9 cellular contexts compared by ENCODE assay signal in genomic region chr7:18357691-18358090, GRCh38.
DNase-seq lines count a peak whose midpoint lies in the region; ATAC-seq and TF ChIP-seq lines count a peak whose summit lies in the region.
"Had no signal": no experiment of that assay in that cellular context is flagged by ENCODE, and none has a peak within 500 bp of the region (broad histone marks: within the 10 kb centered on the region; RNA-seq: fewer than 3 reads in every experiment).

No MANE protein-coding gene starts in this region.

- H3K36me3 ChIP-seq in breast epithelium (no peaks in the 10 kb centered on the region), upper lobe of right lung (no peaks in the 10 kb centered on the region)

- peaks cover 8% of the 10 kb centered on the region for H3K4me1 Mint-ChIP-seq in MCF 10A (ENCODE audit: insufficient read depth, unreplicated experiment)
- H3K4me1 Mint-ChIP-seq in dendritic cell treated with granulocyte-macrophage colony-stimulating factor and Interleukin-4, amounts not matched to agents 40 ng/mL and 50 ng/mL, for 4 days (ENCODE audit: low read depth), result peaks cover 40% of the 10 kb centered on the region

- no TSS peak for BruUV-seq in MCF 10A (replicated peaks; lab: Mats Ljungman, UMichigan)

- H3K27ac ChIP-seq in breast epithelium, result no peak overlapping the region
- H3K27ac ChIP-seq in upper lobe of right lung, result no peak overlapping the region

- H3K4me1 ChIP-seq in breast epithelium (no peaks in the 10 kb centered on the region), upper lobe of right lung (no peaks in the 10 kb centered on the region)

- H3K9me3 Mint-ChIP-seq in MCF 10A (ENCODE audit: unreplicated experiment), result no peaks in the 10 kb centered on the region
- no peaks in the 10 kb centered on the region for H3K9me3 Mint-ChIP-seq in dendritic cell treated with granulocyte-macrophage colony-stimulating factor and Interleukin-4, amounts not matched to agents 40 ng/mL and 50 ng/mL, for 4 days
- H3K9me3 Mint-ChIP-seq: activated T-cell treated with anti-CD3 and anti-CD28 coated beads, Interleukin-2, amount 50 U/mL, for 24 hours had no signal

- H3K27me3 Mint-ChIP-seq in MCF 10A (ENCODE audit: insufficient read depth, unreplicated experiment), result no peaks in the 10 kb centered on the region
- H3K27me3 Mint-ChIP-seq in dendritic cell treated with granulocyte-macrophage colony-stimulating factor and Interleukin-4, amounts not matched to agents 40 ng/mL and 50 ng/mL, for 4 days, result no peaks in the 10 kb centered on the region
- H3K27me3 Mint-ChIP-seq: activated T-cell treated with anti-CD3 and anti-CD28 coated beads, Interleukin-2, amount 50 U/mL, for 24 hours had no signal

- POLR2A ChIA-PET in MCF 10A (lab: Yijun Ruan, JAX), result interaction anchor here (1.0 to 2.2 kb wide), 3 partner anchors 151 to 214 kb away, joined by 5 to 8 read pairs (median 6); no protein-coding TSS in a partner anchor

- peak; percentile 36 for ATAC-seq in upper lobe of right lung

- H3K4me3 ChIP-seq in breast epithelium, result no peak overlapping the region
- H3K4me3 ChIP-seq in Jurkat, Clone E6-1 (ENCODE audit: low read length), result no peak overlapping the region
- H3K4me3 ChIP-seq in upper lobe of right lung, result no peak overlapping the region

- H3K4me3 Mint-ChIP-seq in MCF 10A (ENCODE audit: unreplicated experiment), result no peak overlapping the region
- no peak overlapping the region for H3K4me3 Mint-ChIP-seq in dendritic cell treated with granulocyte-macrophage colony-stimulating factor and Interleukin-4, amounts not matched to agents 40 ng/mL and 50 ng/mL, for 4 days
- H3K4me3 Mint-ChIP-seq: activated T-cell treated with anti-CD3 and anti-CD28 coated beads, Interleukin-2, amount 50 U/mL, for 24 hours had no signal

- H3K27ac Mint-ChIP-seq in MCF 10A (ENCODE audit: low read depth, unreplicated experiment), result no peak overlapping the region
- H3K27ac Mint-ChIP-seq in dendritic cell treated with granulocyte-macrophage colony-stimulating factor and Interleukin-4, amounts not matched to agents 40 ng/mL and 50 ng/mL, for 4 days, result peak overlapping the region; percentile 62
- H3K27ac Mint-ChIP-seq: activated T-cell treated with anti-CD3 and anti-CD28 coated beads, Interleukin-2, amount 50 U/mL, for 24 hours had no signal

- H3K27me3 ChIP-seq in breast epithelium (no peaks in the 10 kb centered on the region), upper lobe of right lung (no peaks in the 10 kb centered on the region)

- DNase-seq in MCF 10A (ENCODE audit: unreplicated experiment) (peak; percentile 9), breast epithelium (ENCODE audit: low spot score in 2 of 2) (no peak), upper lobe of right lung (no peak), AML-193 (lab: John Stamatoyannopoulos, UW) (no peak), 8988T (no peak), MV-4-11 (lab: John Stamatoyannopoulos, UW) (no peak)
- peak; percentile 16 for DNase-seq in Jurkat, Clone E6-1 (ENCODE audit: low read depth, low spot score)
- DNase-seq: activated T-cell treated with anti-CD3 and anti-CD28 coated beads, Interleukin-2, amount 50 U/mL, for 24 hours had no signal

- TF ChIP-seq CTCF in MCF 10A (IDR thresholded peaks at IDR 0.05; ENCODE audit: unreplicated experiment), result no peak
- TF ChIP-seq CTCF in breast epithelium (IDR thresholded peaks at IDR 0.05), result no peak
- TF ChIP-seq CTCF in upper lobe of right lung (IDR thresholded peaks at IDR 0.05), result peak; percentile 10

- intact Hi-C loops in MCF 10A (cut with micrococcal nuclease), result no loop called here
- intact Hi-C loops in breast epithelium (cut with DNase I; ENCODE audit: low total_unique reads), result no loop called here
- intact Hi-C loops in dendritic cell treated with granulocyte-macrophage colony-stimulating factor and Interleukin-4, amounts not matched to agents 40 ng/mL and 50 ng/mL, for 4 days (cut with micrococcal nuclease), result loop anchor here (5.0 to 10.0 kb wide), 3 partner anchors 35 to 1087 kb away; partner anchors contain the start of gene HDAC9
- intact Hi-C loops in upper lobe of right lung (cut with DNase I), result no loop called here

- H3K36me3 Mint-ChIP-seq in MCF 10A (ENCODE audit: insufficient read depth, unreplicated experiment), result no peaks in the 10 kb centered on the region
- H3K36me3 Mint-ChIP-seq in dendritic cell treated with granulocyte-macrophage colony-stimulating factor and Interleukin-4, amounts not matched to agents 40 ng/mL and 50 ng/mL, for 4 days (ENCODE audit: low read depth), result no peaks in the 10 kb centered on the region

- no peaks in the 10 kb centered on the region for H3K9me3 ChIP-seq in breast epithelium
- H3K9me3 ChIP-seq in upper lobe of right lung, result no peaks in the 10 kb centered on the region

- no peak for TF ChIP-seq POLR2A in breast epithelium (IDR thresholded peaks at IDR 0.05)

- CTCF ChIA-PET in MCF 10A (lab: Yijun Ruan, JAX), result interaction anchor here (0.7 to 3.0 kb wide), 16 partner anchors 12 to 755 kb away, joined by 3 to 45 read pairs (median 3); no protein-coding TSS in a partner anchor

Comparison
In these comparisons a context has a peak if more than half of its experiments do, and no peak if none do; other contexts are left out.
1. DNase-seq: peak in MCF 10A (single experiment) and Jurkat, Clone E6-1 (single experiment); none in breast epithelium (0 of 2), upper lobe of right lung (single experiment), AML-193 (0 of 2), 8988T (single experiment) and MV-4-11 (single experiment).